ENCODE assay signal across 15 cellular contexts in genomic region chr22:22178992-22179391, GRCh38.
"Had no signal": no experiment of that assay in that cellular context is flagged by ENCODE, and none has a peak within 500 bp of the region (broad histone marks: within the 10 kb centered on the region; RNA-seq: fewer than 3 reads in every experiment).

No MANE protein-coding gene starts in this region.

- H3K4me3 ChIP-seq: ascending aorta, gastrocnemius medialis, right atrium auricular region, testis had no signal

- DNase-seq: activated CD4-positive, alpha-beta T cell treated with anti-CD3 and anti-CD28 coated beads, Interleukin-2, amount 50 U/mL, for 4 hours; activated effector memory CD4-positive, alpha-beta T cell treated with anti-CD3 and anti-CD28 coated beads, Interleukin-2, amount 50 U/mL, for 16 hours; activated T-cell treated with anti-CD3 and anti-CD28 coated beads, Interleukin-2, amount 50 U/mL, for 72 hours; cortex of kidney; gastrocnemius medialis; head of caudate nucleus; midbrain; T-helper 2 cell; testis; WERI-Rb-1 had no signal

- H3K4me1 ChIP-seq: ascending aorta, gastrocnemius medialis, right atrium auricular region, testis had no signal

- FAIRE-seq: keratinocyte had no signal

- H3K27me3 ChIP-seq: ascending aorta, right atrium auricular region, testis had no signal

- H3K9me3 ChIP-seq: ascending aorta, gastrocnemius medialis, right atrium auricular region, testis had no signal

- H3K27ac ChIP-seq: ascending aorta, gastrocnemius medialis, right atrium auricular region, testis, WERI-Rb-1 had no signal

- ATAC-seq: activated T-cell treated with anti-CD3 and anti-CD28 coated beads, Interleukin-2, amount 50 U/mL, for 72 hours; esophagus mucosa; gastrocnemius medialis; left lobe of liver had no signal

- H3K36me3 ChIP-seq: ascending aorta, gastrocnemius medialis, right atrium auricular region, WERI-Rb-1 had no signal
